In genomic region chr17:75113798-75114551, GRCh38 we compare ENCODE assay signal across 1 cellular context.
TF ChIP-seq lines count a peak whose summit lies in the region.

No MANE protein-coding gene starts in this region.

TF ChIP-seq in HepG2, 621 proteins besides CTCF, POLR2A, EP300 and RAD21 (continued from another document and continues in another):
- no peak for TF ChIP-seq HOMEZ (CRISPR knock-in tag; IDR thresholded peaks at IDR 0.05; ENCODE audit: low read depth)
- no peak for TF ChIP-seq SMARCC2 (IDR thresholded peaks at IDR 0.05)
- TF ChIP-seq FIP1L1 (IDR thresholded peaks at IDR 0.05; ENCODE audit: borderline replicate concordance, insufficient read depth, low read depth, low read length) = no peak
- no peak for TF ChIP-seq ZMAT3 (CRISPR knock-in tag; conservative IDR thresholded peaks at IDR 0.05)
- TF ChIP-seq ZNF430 (CRISPR knock-in tag; IDR thresholded peaks at IDR 0.05) = 0 out of 2 replicates have a peak, but pooled peaks have one; percentile 41
- no peak for TF ChIP-seq MTF2 (CRISPR knock-in tag; IDR thresholded peaks at IDR 0.05; ENCODE audit: borderline replicate concordance)
- TF ChIP-seq AHDC1 (CRISPR knock-in tag; IDR thresholded peaks at IDR 0.05; ENCODE audit: borderline replicate concordance) = 0 out of 2 replicates have a peak, but pooled peaks have one; percentile 3
- no peak for TF ChIP-seq TOE1 (CRISPR knock-in tag; IDR thresholded peaks at IDR 0.05)
- TF ChIP-seq ZNF678 (CRISPR knock-in tag; IDR thresholded peaks at IDR 0.05) = 0 out of 2 replicates have a peak, but pooled peaks have one; percentile 60
- TF ChIP-seq FOXK1 (CRISPR knock-in tag; IDR thresholded peaks at IDR 0.05; ENCODE audit: borderline replicate concordance, low read depth) = peak; percentile 66; the same call in 1 of the 2 replicates
- TF ChIP-seq ZNF362 (CRISPR knock-in tag; IDR thresholded peaks at IDR 0.05; ENCODE audit: borderline replicate concordance) = peak; percentile 73
- no peak for TF ChIP-seq ZC3H4 (CRISPR knock-in tag; IDR thresholded peaks at IDR 0.05; ENCODE audit: borderline replicate concordance)
- peak; percentile 63; the same call in 1 of the 2 replicates for TF ChIP-seq HDAC2 (CRISPR knock-in tag; IDR thresholded peaks at IDR 0.05)
- no peak for TF ChIP-seq PHF20 (CRISPR knock-in tag; IDR thresholded peaks at IDR 0.05)
- peak; percentile 54; the same call in 1 of the 2 replicates for TF ChIP-seq RXRB (CRISPR knock-in tag; IDR thresholded peaks at IDR 0.05; ENCODE audit: borderline replicate concordance)
- 0 out of 2 replicates have a peak, but pooled peaks have one; percentile 32 for TF ChIP-seq TFE3 (CRISPR knock-in tag; IDR thresholded peaks at IDR 0.05)
- TF ChIP-seq MEIS1 (CRISPR knock-in tag; IDR thresholded peaks at IDR 0.05; ENCODE audit: borderline replicate concordance) = peak; percentile 77; the same call in 1 of the 2 replicates
- TF ChIP-seq BRCA1 (CRISPR knock-in tag; IDR thresholded peaks at IDR 0.05) = no peak
- TF ChIP-seq ZBTB25 (CRISPR knock-in tag; IDR thresholded peaks at IDR 0.05) = peak; percentile 44; the same call in 1 of the 2 replicates
- TF ChIP-seq ZNF337 (CRISPR knock-in tag; IDR thresholded peaks at IDR 0.05; ENCODE audit: borderline replicate concordance, low read depth) = no peak
- TF ChIP-seq AFF4 (CRISPR knock-in tag; IDR thresholded peaks at IDR 0.05) = no peak
- TF ChIP-seq ZNF776 (CRISPR knock-in tag; IDR thresholded peaks at IDR 0.05) = no peak
- TF ChIP-seq PPARG (CRISPR knock-in tag; conservative IDR thresholded peaks at IDR 0.05) = peak; percentile 46; the same call in 1 of the 2 replicates
- TF ChIP-seq NFATC3 (CRISPR knock-in tag; IDR thresholded peaks at IDR 0.05) = no peak
- TF ChIP-seq ZNF317 (CRISPR knock-in tag; IDR thresholded peaks at IDR 0.05) = 0 out of 2 replicates have a peak, but pooled peaks have one; percentile 39
- no peak for TF ChIP-seq TERF1 (CRISPR knock-in tag; IDR thresholded peaks at IDR 0.05)
- TF ChIP-seq EEA1 (CRISPR knock-in tag; IDR thresholded peaks at IDR 0.05; ENCODE audit: borderline replicate concordance) = no peak
- TF ChIP-seq GMEB2 (CRISPR knock-in tag; IDR thresholded peaks at IDR 0.05; ENCODE audit: low read depth) = no peak
- TF ChIP-seq HMGXB4 (CRISPR knock-in tag; IDR thresholded peaks at IDR 0.05; ENCODE audit: borderline replicate concordance in 1 of 2, low read depth in 1 of 2) = peak; percentile 87 to 88; a peak in 3 of 4 replicates
- TF ChIP-seq UBTF (CRISPR knock-in tag; IDR thresholded peaks at IDR 0.05) = no peak
- no peak for TF ChIP-seq LBX2 (CRISPR knock-in tag; IDR thresholded peaks at IDR 0.05; ENCODE audit: borderline replicate concordance)
- no peak for TF ChIP-seq KDM5A (IDR thresholded peaks at IDR 0.05; ENCODE audit: borderline replicate concordance, low read length)
